Comparison of ENCODE assay signal across 8 cellular contexts in genomic region chr12:58424735-58425379, GRCh38.
DNase-seq lines count a peak whose midpoint lies in the region; ATAC-seq lines count a peak whose summit lies in the region.

No MANE protein-coding gene starts in this region.

- H3K36me3 ChIP-seq in SK-N-MC (ENCODE audit: insufficient read depth, low read length): no peaks in the 10 kb centered on the region
- H3K36me3 ChIP-seq in mucosa of rectum (ENCODE audit: control insufficient read depth in 2 of 2, insufficient read depth in 2 of 2, low read length in 2 of 2): no peaks in the 10 kb centered on the region

- H3K4me3 ChIP-seq in SK-N-MC (peak overlapping the region; percentile 16; the same call in 1 of the 2 replicates), mucosa of rectum (ENCODE audit: low read length in 2 of 2) (peak overlapping the region in 1 of 2 donors; percentile 9)

- H3K27ac ChIP-seq in SK-N-MC: peak overlapping the region; percentile 39; the same call in 1 of the 2 replicates
- H3K27ac ChIP-seq in mucosa of rectum (ENCODE audit: low read depth in 2 of 2, low read length in 2 of 2): peak overlapping the region; percentile 44 to 68

- H3K4me1 ChIP-seq in mucosa of rectum (ENCODE audit: control insufficient read depth in 2 of 2, insufficient read depth in 2 of 2, low read length in 2 of 2): peaks cover 6% of the 10 kb centered on the region in 2 donors

- no peaks in the 10 kb centered on the region for H3K9me3 ChIP-seq in SK-N-MC (ENCODE audit: low read depth, low read length)
- no peaks in the 10 kb centered on the region for H3K9me3 ChIP-seq in mucosa of rectum (ENCODE audit: control insufficient read depth in 2 of 2, low read length in 2 of 2)

- ATAC-seq in GM18858 (IDR thresholded peaks at IDR 0.05; ENCODE audit: unreplicated experiment) (peak; percentile 41), HG02840 (IDR thresholded peaks at IDR 0.05; ENCODE audit: low FRiP score, unreplicated experiment) (peak; percentile 31)

- DNase-seq in SK-N-MC (ENCODE audit: low read depth, low spot score) (no peak), COLO829 (ENCODE audit: low spot score) (no peak), NCI-H2227 treated with DMSO at 0.1 percent for 48 hours (lab: John Stamatoyannopoulos, UW) (no peak), NCI-H2081 (lab: John Stamatoyannopoulos, UW) (no peak), mesenteric fat pad (ENCODE audit: low spot score) (no peak)

- H3K27me3 ChIP-seq in mucosa of rectum (ENCODE audit: control insufficient read depth in 2 of 2, insufficient read depth in 2 of 2, low read length in 2 of 2): no peaks in the 10 kb centered on the region

- H3K9ac ChIP-seq in SK-N-MC (ENCODE audit: insufficient read length): no peak overlapping the region
- no peak overlapping the region for H3K9ac ChIP-seq in mucosa of rectum (ENCODE audit: low read depth in 1 of 2, low read length in 2 of 2)
